In genomic region chrX:81354954-81355353, GRCh38 we compare ENCODE assay signal across 23 cellular contexts.
"Had no signal": no experiment of that assay in that cellular context is flagged by ENCODE, and none has a peak within 500 bp of the region (broad histone marks: within the 10 kb centered on the region; RNA-seq: fewer than 3 reads in every experiment).

No MANE protein-coding gene starts in this region.

- FAIRE-seq: endometrium, frontal cortex had no signal

- DNase-seq: activated CD4-positive, alpha-beta memory T cell treated with anti-CD3 and anti-CD28 coated beads, Interleukin-2, amount 10 ng/mL, durations not matched to agents 7 days and 5 days; activated CD4-positive, alpha-beta T cell treated with anti-CD3 and anti-CD28 coated beads for 1 hour; activated CD4-positive, alpha-beta T cell treated with anti-CD3 and anti-CD28 coated beads for 4 hours; activated CD4-positive, alpha-beta T cell treated with anti-CD3 and anti-CD28 coated beads, Interleukin-2, amount 10 ng/mL, durations not matched to agents 7 days and 5 days; activated CD4-positive, alpha-beta T cell treated with anti-CD3 and anti-CD28 coated beads, Interleukin-2, amount 50 U/mL, for 4 hours; activated CD8-positive, alpha-beta memory T cell treated with anti-CD3 and anti-CD28 coated beads, Interleukin-2, amount 50 U/mL, for 48 hours; activated gamma-delta T cell treated with Interleukin-2 at 50 U/mL for 16 hours; activated naive CD4-positive, alpha-beta T cell treated with anti-CD3 and anti-CD28 coated beads, Interleukin-2, amount 50 U/mL, for 16 hours; activated naive CD4-positive, alpha-beta T cell treated with Interleukin-2 at 50 U/mL for 16 hours; activated T-cell treated with anti-CD3 and anti-CD28 coated beads for 4 hours; activated T-cell treated with anti-CD3 and anti-CD28 coated beads, Interleukin-2, amount 50 U/mL, for 24 hours; activated T-cell treated with anti-CD3 and anti-CD28 coated beads, Interleukin-2, amount 50 U/mL, for 72 hours; amniotic stem cell; anterior cingulate cortex; caudate nucleus; cortex of kidney; effector CD4-positive, alpha-beta T cell; effector memory CD8-positive, alpha-beta T cell; foreskin fibroblast; T-helper 2 cell had no signal

- ATAC-seq: activated T-cell treated with anti-CD3 and anti-CD28 coated beads, Interleukin-2, amount 50 U/mL, for 72 hours; effector memory CD8-positive, alpha-beta T cell; esophagus mucosa had no signal
